8 cellular contexts compared by ENCODE assay signal in genomic region chr10:24901686-24902399, GRCh38. TPM values are rescaled to one million over a fixed set of nuclear protein-coding genes. Genes with fewer than 3 reads are reported as not detected.
DNase-seq lines count a peak whose midpoint lies in the region; ATAC-seq and TF ChIP-seq lines count a peak whose summit lies in the region.

No MANE protein-coding gene starts in this region.

- no peak overlapping the region for H2BK5ac ChIP-seq in neuronal stem cell (ENCODE audit: low read length)

- H2BK120ac ChIP-seq in neuronal stem cell (ENCODE audit: low read depth, low read length), result no peak overlapping the region

- DNase-seq in NCI-H2227 (lab: John Stamatoyannopoulos, UW; ENCODE audit: unreplicated experiment) (peak; percentile 22), NCI-H2227 treated with DMSO at 0.1 percent for 48 hours (lab: John Stamatoyannopoulos, UW) (no peak), MG63 (peak; percentile 85), body of pancreas (peak; percentile 52 to 74 (median 68)), left lung (peak in 1 of 2 donors; percentile 40), neuronal stem cell (ENCODE audit: low spot score) (no peak), NK-92 (lab: John Stamatoyannopoulos, UW; ENCODE audit: unreplicated experiment) (no peak)

- no peak overlapping the region for H2BK15ac ChIP-seq in neuronal stem cell (ENCODE audit: low read length)

- ATAC-seq in GM21576 (IDR thresholded peaks at IDR 0.05; ENCODE audit: unreplicated experiment), result peak; percentile 28
- peak; percentile 89 for ATAC-seq in body of pancreas
- ATAC-seq in left lung, result peak; percentile 83

- no peak overlapping the region for H3K4me3 ChIP-seq in MG63
- no peak overlapping the region for H3K4me3 ChIP-seq in body of pancreas
- H3K4me3 ChIP-seq in left lung, result no peak overlapping the region
- no peak overlapping the region for H3K4me3 ChIP-seq in neuronal stem cell (ENCODE audit: low read length in 2 of 2)

- H3K4me1 ChIP-seq in body of pancreas (peaks cover 12% of the 10 kb centered on the region), left lung (peaks cover 9 to 11% of the 10 kb centered on the region in 2 donors), neuronal stem cell (ENCODE audit: control insufficient read depth in 2 of 2, insufficient read depth in 1 of 2, low read depth in 1 of 2, low read length in 2 of 2) (peaks cover 0 to 5% of the 10 kb centered on the region in 2 donors)

- intact Hi-C loops in body of pancreas (cut with DNase I), result no loop called here
- intact Hi-C loops in left lung (cut with DNase I), result no loop called here

- H3K4ac ChIP-seq in neuronal stem cell (ENCODE audit: low read length), result no peak overlapping the region

- H2BK12ac ChIP-seq in neuronal stem cell (ENCODE audit: low read length), result no peak overlapping the region

- no peak overlapping the region for H3K4me2 ChIP-seq in neuronal stem cell (ENCODE audit: insufficient read depth, low read length, poor library complexity, severe bottlenecking)

- H3K18ac ChIP-seq in neuronal stem cell (ENCODE audit: low read length), result no peak overlapping the region

- H4K8ac ChIP-seq in neuronal stem cell (ENCODE audit: low read depth, low read length), result no peak overlapping the region

- no peak overlapping the region for H2AK5ac ChIP-seq in neuronal stem cell (ENCODE audit: low read depth, low read length)

- TF ChIP-seq POLR2A in body of pancreas (IDR thresholded peaks at IDR 0.05), result no peak

- H3K27me3 ChIP-seq in MG63, result no peaks in the 10 kb centered on the region
- H3K27me3 ChIP-seq in body of pancreas, result no peaks in the 10 kb centered on the region
- H3K27me3 ChIP-seq in left lung, result no peaks in the 10 kb centered on the region
- no peaks in the 10 kb centered on the region for H3K27me3 ChIP-seq in neuronal stem cell (ENCODE audit: control insufficient read depth in 3 of 3, insufficient read depth in 3 of 3, low read depth in 1 of 3, low read length in 3 of 3)

- H4K91ac ChIP-seq in neuronal stem cell (ENCODE audit: low read depth, low read length, poor library complexity), result no peak overlapping the region

- no peaks in the 10 kb centered on the region; the same call in 1 of the 2 replicates for H3K9me3 ChIP-seq in MG63
- no peaks in the 10 kb centered on the region for H3K9me3 ChIP-seq in body of pancreas
- H3K9me3 ChIP-seq in left lung, result no peaks in the 10 kb centered on the region
- H3K9me3 ChIP-seq in neuronal stem cell (replicated peaks in 1 of 2; ENCODE audit: control insufficient read depth in 2 of 2, insufficient read depth in 1 of 2, low read depth in 1 of 2, low read length in 2 of 2), result peaks cover 0 to under 1% of the 10 kb centered on the region in 2 donors

- no peak overlapping the region for H3K23ac ChIP-seq in neuronal stem cell (ENCODE audit: low read depth, low read length, poor library complexity)

- no peaks in the 10 kb centered on the region for H3K79me1 ChIP-seq in neuronal stem cell (ENCODE audit: low read depth, low read length)

- H3K36me3 ChIP-seq in MG63, result no peaks in the 10 kb centered on the region
- no peaks in the 10 kb centered on the region for H3K36me3 ChIP-seq in body of pancreas (replicated peaks in 1 of 2; ENCODE audit: insufficient read depth in 1 of 2, low read depth in 2 of 2)
- no peaks in the 10 kb centered on the region for H3K36me3 ChIP-seq in left lung
- no peaks in the 10 kb centered on the region for H3K36me3 ChIP-seq in neuronal stem cell (replicated peaks in 1 of 2; ENCODE audit: control insufficient read depth in 2 of 2, insufficient read depth in 2 of 2, low read length in 2 of 2)

- no peak overlapping the region for H3K14ac ChIP-seq in neuronal stem cell (ENCODE audit: low read length)

- no peak for TF ChIP-seq CTCF in body of pancreas (IDR thresholded peaks at IDR 0.05)
- no peak for TF ChIP-seq CTCF in left lung (IDR thresholded peaks at IDR 0.05)

- WGBS in body of pancreas, 2 donors, result 25 to 27% methylated on average over 5 of the region's 5 CpGs
- no CpG with 5 or more reads among the region's 5 CpGs for WGBS in neuronal stem cell (ENCODE audit: extremely low coverage in 2 of 2, insufficient read length in 2 of 2, insufficient replicate concordance in 1 of 2), 2 donors

- H3K9ac ChIP-seq in neuronal stem cell (ENCODE audit: low read depth, low read length, poor library complexity), result no peak overlapping the region

- no peak overlapping the region for H2AFZ ChIP-seq in neuronal stem cell (ENCODE audit: low read length)

- H3K27ac ChIP-seq in body of pancreas (peak overlapping the region in 2 of 4 donors; percentile 37 to 66), left lung (peak overlapping the region in 1 of 2 donors; percentile 61), neuronal stem cell (replicated peaks; ENCODE audit: low read length) (no peak overlapping the region)

RNA-seq across cellular contexts. Expression of gene PRTFDC1, which starts 50.6 kb away (rescaled TPM):
- total RNA-seq in MG63 (2014; rRNA removed; shearing (Covaris generic); ENCODE audit: low replicate concordance), result 0.20 and 0.49 TPM in 2 replicates
- 10 to 100 TPM in 1 of 2 donors, 1 to 10 TPM in 1; 6.5 to 14.2 TPM for total RNA-seq in body of pancreas
- 1 to 10 TPM; 5.2 to 8.2 TPM for total RNA-seq in left lung
- 17.2 TPM for polyA plus RNA-seq in neuronal stem cell (2013, experiment 1 of 2)
- 17.0 TPM for polyA plus RNA-seq in neuronal stem cell (2013, experiment 2 of 2)

Comparison
In these comparisons a context has a peak if more than half of its experiments do, and no peak if none do; other contexts are left out.
1. DNase-seq: peak in NCI-H2227 (single experiment), MG63 (single experiment) and body of pancreas (4 of 4); none in NCI-H2227 treated with DMSO at 0.1 percent for 48 hours (single experiment), neuronal stem cell (single experiment) and NK-92 (single experiment).
2. ATAC-seq: peak in every context shown above with its lines; median percentile 89 in body of pancreas; 83 in left lung; 28 in GM21576.